In genomic region chr12:6369916-6370575, GRCh38 we compare ENCODE assay signal across 13 cellular contexts. TPM values are rescaled to one million over a fixed set of nuclear protein-coding genes. Genes with fewer than 3 reads are reported as not detected.
DNase-seq lines count a peak whose midpoint lies in the region; ATAC-seq, FAIRE-seq and TF ChIP-seq lines count a peak whose summit lies in the region.
"Had no signal": no experiment of that assay in that cellular context is flagged by ENCODE, and none has a peak within 500 bp of the region (broad histone marks: within the 10 kb centered on the region; RNA-seq: fewer than 3 reads in every experiment).

No MANE protein-coding gene starts in this region.

- peaks cover 9% of the 10 kb centered on the region for H3K79me1 ChIP-seq in H9 (ENCODE audit: insufficient read depth, low read depth, low read length, poor library complexity, severe bottlenecking)

- no peak for DNase-seq in H9
- no peak for DNase-seq in keratinocyte (ENCODE audit: low read depth, low spot score)
- DNase-seq in stimulated activated effector memory CD8-positive, alpha-beta T cell treated with anti-CD3 and anti-CD28 coated beads, Interleukin-12 subunit alpha, Interleukin-12 subunit beta, amount 100 ng/mL, for 72 hours (ENCODE audit: low spot score in 2 of 2): no peak
- no peak for DNase-seq in MV-4-11 (lab: John Stamatoyannopoulos, UW)
- no peak for DNase-seq in mucosa of gallbladder (ENCODE audit: low spot score)
- DNase-seq: DND-41, GM23248, NCI-H774 had no signal

- H2BK12ac ChIP-seq in H9 (ENCODE audit: insufficient read length, low read depth, low read length): no peak overlapping the region

- H3K9me3 ChIP-seq in H9 (ENCODE audit: control insufficient read depth, low read depth, low read length) (no peaks in the 10 kb centered on the region), keratinocyte (ENCODE audit: control insufficient read depth, low read depth, low read length) (no peaks in the 10 kb centered on the region)

- H2AFZ ChIP-seq in H9 (ENCODE audit: low read length) (no peak overlapping the region), keratinocyte (ENCODE audit: control insufficient read depth, low read length) (no peak overlapping the region)

- H3K27ac Mint-ChIP-seq in H9: peak overlapping the region; percentile 30 to 98 (median 56); a peak in 6 of 7 replicates
- peak overlapping the region; percentile 34 for H3K27ac Mint-ChIP-seq in activated T-helper 17 cell treated with anti-CD3 and anti-CD28 coated beads, Interleukin-2, amount 50 U/mL, for 72 hours
- peak overlapping the region; percentile 79 for H3K27ac Mint-ChIP-seq in stimulated activated effector memory CD8-positive, alpha-beta T cell treated with anti-CD3 and anti-CD28 coated beads, Interleukin-12 subunit alpha, Interleukin-12 subunit beta, amount 100 ng/mL, for 72 hours

- peak overlapping the region; percentile 25 for H3K18ac ChIP-seq in H9 (ENCODE audit: insufficient read length, low read depth, low read length)

- dilution Hi-C loops in keratinocyte (cut with MboI; ENCODE audit: extremely low pct_ligation_motif_present, low sequenced_read_pairs): no loop called here

- no peak overlapping the region for H2AK5ac ChIP-seq in H9 (ENCODE audit: insufficient read length, low read length)

- ATAC-seq in activated T-helper 17 cell treated with anti-CD3 and anti-CD28 coated beads, Interleukin-2, amount 50 U/mL, for 72 hours (replicated peaks): no peak
- ATAC-seq in stimulated activated effector memory CD8-positive, alpha-beta T cell treated with anti-CD3 and anti-CD28 coated beads, Interleukin-12 subunit alpha, Interleukin-12 subunit beta, amount 100 ng/mL, for 72 hours: no peak
- ATAC-seq in HG03354 (IDR thresholded peaks at IDR 0.05; ENCODE audit: poor library complexity, severe bottlenecking, unreplicated experiment) (no peak), GM19035 (IDR thresholded peaks at IDR 0.05; ENCODE audit: unreplicated experiment) (no peak)
- ATAC-seq: right cardiac atrium had no signal

- no peak overlapping the region for H2BK5ac ChIP-seq in H9 (ENCODE audit: insufficient read length, low read length)

- FAIRE-seq in keratinocyte (lab: Jason Lieb, UNC): peak; percentile 17

- H3K23me2 ChIP-seq in H9 (ENCODE audit: insufficient read length, low read depth, low read length, poor library complexity, severe bottlenecking): peaks cover 36% of the 10 kb centered on the region

- peaks cover 15% of the 10 kb centered on the region; the same call in 1 of the 2 replicates for H3K4me1 ChIP-seq in H9 (ENCODE audit: insufficient read depth, low read length)
- H3K4me1 ChIP-seq in keratinocyte (ENCODE audit: control insufficient read depth, extremely low read depth, insufficient read depth, low read length): peaks cover 61% of the 10 kb centered on the region

- H3K56ac ChIP-seq in H9 (ENCODE audit: insufficient read length, low read depth, low read length): no peak overlapping the region

- no peak overlapping the region for H4K5ac ChIP-seq in H9 (ENCODE audit: insufficient read length, low read depth, low read length)

- 0 out of 2 replicates have a peak overlapping the region, but pooled peaks have one; percentile 68 for H2BK15ac ChIP-seq in H9 (ENCODE audit: low read depth, low read length)

- no peaks in the 10 kb centered on the region for H3K27me3 Mint-ChIP-seq in H9 (ENCODE audit: low read depth)
- no peaks in the 10 kb centered on the region for H3K27me3 Mint-ChIP-seq in activated T-helper 17 cell treated with anti-CD3 and anti-CD28 coated beads, Interleukin-2, amount 50 U/mL, for 72 hours

- H3K4ac ChIP-seq in H9 (ENCODE audit: low read depth, low read length): no peak overlapping the region

- no peaks in the 10 kb centered on the region for H3K9me3 Mint-ChIP-seq in H9
- no peaks in the 10 kb centered on the region for H3K9me3 Mint-ChIP-seq in activated T-helper 17 cell treated with anti-CD3 and anti-CD28 coated beads, Interleukin-2, amount 50 U/mL, for 72 hours
- no peaks in the 10 kb centered on the region for H3K9me3 Mint-ChIP-seq in stimulated activated effector memory CD8-positive, alpha-beta T cell treated with anti-CD3 and anti-CD28 coated beads, Interleukin-12 subunit alpha, Interleukin-12 subunit beta, amount 100 ng/mL, for 72 hours

- peaks cover 30% of the 10 kb centered on the region for H3K79me2 ChIP-seq in H9 (ENCODE audit: insufficient read depth, low read length)
- H3K79me2 ChIP-seq in keratinocyte (ENCODE audit: control insufficient read depth, insufficient read depth, low read length): peaks cover 18% of the 10 kb centered on the region

- H3K4me1 Mint-ChIP-seq in H9: peaks cover 61 to 63% of the 10 kb centered on the region in 2 experiments
- H3K4me1 Mint-ChIP-seq in activated T-helper 17 cell treated with anti-CD3 and anti-CD28 coated beads, Interleukin-2, amount 50 U/mL, for 72 hours: peaks cover 24% of the 10 kb centered on the region
- H3K4me1 Mint-ChIP-seq in stimulated activated effector memory CD8-positive, alpha-beta T cell treated with anti-CD3 and anti-CD28 coated beads, Interleukin-12 subunit alpha, Interleukin-12 subunit beta, amount 100 ng/mL, for 72 hours: peaks cover 52% of the 10 kb centered on the region

- no peaks in the 10 kb centered on the region for H3K36me3 ChIP-seq in keratinocyte (ENCODE audit: control insufficient read depth in 2 of 2, extremely low read depth in 1 of 2, insufficient read depth in 2 of 2, low read length in 2 of 2)

- H3K23ac ChIP-seq in H9 (ENCODE audit: insufficient read length, low read depth, low read length): no peak overlapping the region

- no peak overlapping the region for H3K4me3 ChIP-seq in keratinocyte (ENCODE audit: control insufficient read depth in 2 of 3, extremely low read depth in 1 of 3, insufficient read depth in 2 of 3, low read depth in 1 of 3, low read length in 3 of 3)
- H3K4me3 ChIP-seq: GM23248 had no signal

- peaks cover 16 to 53% (median 41%) of the 10 kb centered on the region in 3 experiments for H3K36me3 Mint-ChIP-seq in H9 (ENCODE audit: insufficient read depth in 1 of 3, low read depth in 3 of 3)
- H3K36me3 Mint-ChIP-seq in activated T-helper 17 cell treated with anti-CD3 and anti-CD28 coated beads, Interleukin-2, amount 50 U/mL, for 72 hours (ENCODE audit: low read depth): no peaks in the 10 kb centered on the region
- no peaks in the 10 kb centered on the region for H3K36me3 Mint-ChIP-seq in stimulated activated effector memory CD8-positive, alpha-beta T cell treated with anti-CD3 and anti-CD28 coated beads, Interleukin-12 subunit alpha, Interleukin-12 subunit beta, amount 100 ng/mL, for 72 hours

- H4K20me1 ChIP-seq in H9 (ENCODE audit: control insufficient read depth, insufficient read depth, insufficient read length) (no peaks in the 10 kb centered on the region), keratinocyte (ENCODE audit: control insufficient read depth, extremely low read depth, insufficient read depth, low read length) (no peaks in the 10 kb centered on the region)

- H3K4me2 ChIP-seq in H9 (ENCODE audit: insufficient read depth, insufficient read length, low read length) (peak overlapping the region; percentile 53), keratinocyte (ENCODE audit: control insufficient read depth, extremely low read depth, insufficient read depth, low read depth, low read length) (no peak overlapping the region)

- H3K9ac ChIP-seq in H9 (ENCODE audit: extremely low read depth, insufficient read length, low read length) (no peak overlapping the region), keratinocyte (ENCODE audit: control insufficient read depth, extremely low read depth, insufficient read depth, low read length) (peak overlapping the region; percentile 66)
- H3K9ac ChIP-seq: GM23248 had no signal

- 0 out of 5 replicates have a peak overlapping the region, but pooled peaks of 1 of the 2 experiments have one; percentile 18 for H3K4me3 Mint-ChIP-seq in H9
- no peak overlapping the region for H3K4me3 Mint-ChIP-seq in activated T-helper 17 cell treated with anti-CD3 and anti-CD28 coated beads, Interleukin-2, amount 50 U/mL, for 72 hours
- no peak overlapping the region for H3K4me3 Mint-ChIP-seq in stimulated activated effector memory CD8-positive, alpha-beta T cell treated with anti-CD3 and anti-CD28 coated beads, Interleukin-12 subunit alpha, Interleukin-12 subunit beta, amount 100 ng/mL, for 72 hours

- H2BK120ac ChIP-seq in H9 (ENCODE audit: low read depth, low read length, poor library complexity, severe bottlenecking): no peak overlapping the region

- H2BK20ac ChIP-seq in H9 (ENCODE audit: low read depth, low read length, poor library complexity, severe bottlenecking): no peak overlapping the region

- H3K27ac ChIP-seq in H9 (ENCODE audit: insufficient read length, low read depth, low read length): peak overlapping the region; percentile 83
- H3K27ac ChIP-seq in keratinocyte (ENCODE audit: control insufficient read depth, insufficient read depth, low read length): peak overlapping the region; percentile 95
- H3K27ac ChIP-seq: GM23248 had no signal

- no CpG with 5 or more reads among the region's 9 CpGs for WGBS in H9 (ENCODE audit: extremely low coverage, insufficient read length, low lambda C conversion rate)

- no peak overlapping the region for H3T11ph ChIP-seq in H9 (ENCODE audit: low read length)

- no peaks in the 10 kb centered on the region for H3K9me1 ChIP-seq in keratinocyte (ENCODE audit: control insufficient read depth, extremely low read depth, insufficient read depth, low read length)

- H3K14ac ChIP-seq in H9 (ENCODE audit: insufficient read depth, low read length): peak overlapping the region; percentile 28; the same call in 1 of the 2 replicates

- no peaks in the 10 kb centered on the region for H3K27me3 ChIP-seq in H9 (ENCODE audit: insufficient read depth, low read length)
- no peaks in the 10 kb centered on the region for H3K27me3 ChIP-seq in keratinocyte (ENCODE audit: control insufficient read depth, extremely low read depth, insufficient read depth, low read length)

- TF ChIP-seq CTCF in H9 (conservative IDR thresholded peaks at IDR 0.05): no peak
- TF ChIP-seq CTCF in keratinocyte (optimal IDR thresholded peaks at IDR 0.05 in 1 of 3, IDR thresholded peaks at IDR 0.05 in 1 of 3, conservative IDR thresholded peaks at IDR 0.05 in 1 of 3; ENCODE audit: extremely low read depth in 1 of 3, insufficient read depth in 2 of 3, low read length in 3 of 3): no peak

- H4K8ac ChIP-seq in H9 (replicated peaks; ENCODE audit: insufficient read length, low read depth, low read length): no peak overlapping the region

- peak overlapping the region; percentile 38 for H4K91ac ChIP-seq in H9 (ENCODE audit: insufficient read length, low read depth, low read length)

RNA-seq across cellular contexts. Expression of gene SCNN1A, which starts 5.3 kb away (rescaled TPM):
- 104 and 111 TPM in 2 replicates for total RNA-seq in H9 (2021)
- 1 to 10 TPM in 1 of 2 donors, not detected in 1; 1.6 TPM for total RNA-seq in activated T-helper 17 cell treated with anti-CD3 and anti-CD28 coated beads, Interleukin-2, amount 50 U/mL, for 72 hours
- polyA plus RNA-seq in keratinocyte: 3.8 to 13.2 TPM (median 11.1 TPM) in 3 replicates
- 21.9 TPM for polyA plus RNA-seq in keratinocyte (2011; ENCODE audit: low read depth)
- 4.1 and 4.5 TPM in 2 replicates for polyA plus RNA-seq in keratinocyte (2011; cell fraction: cytosol; rRNA removed)
- polyA plus RNA-seq in keratinocyte (2011; cell fraction: nucleus; rRNA removed): 20.5 and 22.3 TPM in 2 replicates
- polyA plus RNA-seq in keratinocyte (2012; ENCODE audit: low replicate concordance): 12.9 and 30.9 TPM in 2 replicates
- polyA minus RNA-seq in keratinocyte: 9.3 to 37.2 TPM (median 15.6 TPM) in 3 replicates
- 5.0 TPM for polyA minus RNA-seq in keratinocyte (2011; cell fraction: cytosol; rRNA and poly(A)+ RNA removed)
- 7.4 and 9.9 TPM in 2 replicates for polyA minus RNA-seq in keratinocyte (2011; cell fraction: nucleus; rRNA and poly(A)+ RNA removed)
- 52.7 TPM for total RNA-seq in mucosa of gallbladder

RNA-seq across cellular contexts. Expression of gene LTBR, which starts 13.9 kb away (rescaled TPM):
- total RNA-seq in H9 (2021) (3.4 and 4.8 TPM in 2 replicates), mucosa of gallbladder (180 TPM)
- under 1 TPM; 0.56 to 0.61 TPM for total RNA-seq in activated T-helper 17 cell treated with anti-CD3 and anti-CD28 coated beads, Interleukin-2, amount 50 U/mL, for 72 hours
- 39.5 to 101 TPM (median 42.7 TPM) in 3 replicates for polyA plus RNA-seq in keratinocyte
- polyA plus RNA-seq in keratinocyte (2011; ENCODE audit: low read depth): 71.5 TPM
- polyA plus RNA-seq in keratinocyte (2011; cell fraction: cytosol; rRNA removed): 39.8 and 91.6 TPM in 2 replicates
- 116 and 157 TPM in 2 replicates for polyA plus RNA-seq in keratinocyte (2011; cell fraction: nucleus; rRNA removed)
- 81.1 and 123 TPM in 2 replicates for polyA plus RNA-seq in keratinocyte (2012; ENCODE audit: low replicate concordance)
- polyA minus RNA-seq in keratinocyte: 25.5 to 123 TPM (median 30.4 TPM) in 3 replicates
- 90.2 TPM for polyA minus RNA-seq in keratinocyte (2011; cell fraction: cytosol; rRNA and poly(A)+ RNA removed)
- 52.7 and 58.7 TPM in 2 replicates for polyA minus RNA-seq in keratinocyte (2011; cell fraction: nucleus; rRNA and poly(A)+ RNA removed)

RNA-seq across cellular contexts. Expression of gene TNFRSF1A, which starts 28.2 kb away (rescaled TPM):
- total RNA-seq in H9 (2021) (55.9 and 59.9 TPM in 2 replicates), mucosa of gallbladder (155 TPM)
- 10 to 100 TPM; 42.1 to 74.1 TPM for total RNA-seq in activated T-helper 17 cell treated with anti-CD3 and anti-CD28 coated beads, Interleukin-2, amount 50 U/mL, for 72 hours
- 54.0 to 157 TPM (median 101 TPM) in 3 replicates for polyA plus RNA-seq in keratinocyte
- 24.9 TPM for polyA plus RNA-seq in keratinocyte (2011; ENCODE audit: low read depth)
- polyA plus RNA-seq in keratinocyte (2011; cell fraction: cytosol; rRNA removed): 87.5 and 120 TPM in 2 replicates
- polyA plus RNA-seq in keratinocyte (2011; cell fraction: nucleus; rRNA removed): 212 and 216 TPM in 2 replicates
- 88.6 and 105 TPM in 2 replicates for polyA plus RNA-seq in keratinocyte (2012; ENCODE audit: low replicate concordance)
- 62.7 to 254 TPM (median 79.8 TPM) in 3 replicates for polyA minus RNA-seq in keratinocyte
- polyA minus RNA-seq in keratinocyte (2011; cell fraction: cytosol; rRNA and poly(A)+ RNA removed): 106 TPM
- 109 and 203 TPM in 2 replicates for polyA minus RNA-seq in keratinocyte (2011; cell fraction: nucleus; rRNA and poly(A)+ RNA removed)

RNA-seq across cellular contexts. Expression of gene PLEKHG6, which starts 59.6 kb away (rescaled TPM):
- 17.7 and 20.0 TPM in 2 replicates for total RNA-seq in H9 (2021)
- not detected for total RNA-seq in activated T-helper 17 cell treated with anti-CD3 and anti-CD28 coated beads, Interleukin-2, amount 50 U/mL, for 72 hours
- polyA plus RNA-seq in keratinocyte: 0.74 to 1.9 TPM (median 0.81 TPM) in 3 replicates
- polyA plus RNA-seq in keratinocyte (2011; ENCODE audit: low read depth): 2.2 TPM
- polyA plus RNA-seq in keratinocyte (2011; cell fraction: cytosol; rRNA removed): 1.8 and 3.2 TPM in 2 replicates
- polyA plus RNA-seq in keratinocyte (2011; cell fraction: nucleus; rRNA removed): 3.3 and 9.0 TPM in 2 replicates
- polyA plus RNA-seq in keratinocyte (2012; ENCODE audit: low replicate concordance): 1.7 and 9.6 TPM in 2 replicates
- 1.2 to 5.2 TPM (median 4.6 TPM) in 3 replicates for polyA minus RNA-seq in keratinocyte
- polyA minus RNA-seq in keratinocyte (2011; cell fraction: cytosol; rRNA and poly(A)+ RNA removed): 5.6 TPM
- polyA minus RNA-seq in keratinocyte (2011; cell fraction: nucleus; rRNA and poly(A)+ RNA removed): 1.5 and 2.1 TPM in 2 replicates
- 64.9 TPM for total RNA-seq in mucosa of gallbladder
- total RNA-seq: GM23248; T-helper 2 cell treated with Interferon-gamma antibody and Interleukin-4, amounts not matched to agents 100 ng/mL and 5 ng/mL, for 36 hours had no signal

Comparison
In these comparisons a context has a peak if more than half of its experiments do, and no peak if none do; other contexts are left out.
1. RNA of gene SCNN1A, which starts 5.3 kb away (total RNA-seq): 104 to 111 TPM in H9 and 52.7 TPM in mucosa of gallbladder (single experiment); 1.6 TPM in activated T-helper 17 cell treated with anti-CD3 and anti-CD28 coated beads, Interleukin-2, amount 50 U/mL, for 72 hours; every median in the first group is over 10 times any median in the second.
2. RNA of gene LTBR, which starts 13.9 kb away (total RNA-seq): 180 TPM in mucosa of gallbladder (single experiment); 3.4 to 4.8 TPM in H9 and 0.56 to 0.61 TPM in activated T-helper 17 cell treated with anti-CD3 and anti-CD28 coated beads, Interleukin-2, amount 50 U/mL, for 72 hours; every median in the first group is over 10 times any median in the second.
3. Peak in every context shown above with its lines, with median percentiles within 50 percentile points of each other: H3K27ac Mint-ChIP-seq.